In genomic region chr15:101250931-101251829, GRCh38 we compare ENCODE assay signal across 8 cellular contexts. TPM values are rescaled to one million over a fixed set of nuclear protein-coding genes. Genes with fewer than 3 reads are reported as not detected.
A peak's percentile ranks its signal among the peaks of the same experiment; 100 is the strongest.
DNase-seq lines count a peak whose midpoint lies in the region; ATAC-seq and TF ChIP-seq lines count a peak whose summit lies in the region.

No MANE protein-coding gene starts in this region.

- H3K4me1 Mint-ChIP-seq in activated T-helper 17 cell treated with anti-CD3 and anti-CD28 coated beads, Interleukin-2, amount 50 U/mL, for 72 hours: peaks cover 30% of the 10 kb centered on the region

- no peaks in the 10 kb centered on the region for H3K27me3 ChIP-seq in gastroesophageal sphincter
- no peaks in the 10 kb centered on the region for H3K27me3 ChIP-seq in ovary

- peak overlapping the region; percentile 94 for H3K4me3 Mint-ChIP-seq in activated T-helper 17 cell treated with anti-CD3 and anti-CD28 coated beads, Interleukin-2, amount 50 U/mL, for 72 hours

- H3K27me3 Mint-ChIP-seq in activated T-helper 17 cell treated with anti-CD3 and anti-CD28 coated beads, Interleukin-2, amount 50 U/mL, for 72 hours: no peaks in the 10 kb centered on the region

- peak; percentile 45 for DNase-seq in NK-92 treated with Interleukin-12 subunit alpha and Interleukin-12 subunit beta, amount 100 ng/mL, for 24 hours (lab: John Stamatoyannopoulos, UW)
- DNase-seq in NK-92 (lab: John Stamatoyannopoulos, UW; ENCODE audit: unreplicated experiment): no peak
- peak; percentile 62 for DNase-seq in NCI-H1105 treated with DMSO at 0.1 percent for 48 hours (lab: John Stamatoyannopoulos, UW)
- DNase-seq in ovary: peak in 4 of 5 donors; percentile 50 to 66 (median 56)
- DNase-seq in SIG-M5 (lab: John Stamatoyannopoulos, UW): no peak

- H3K9me3 ChIP-seq in gastroesophageal sphincter: no peaks in the 10 kb centered on the region
- H3K9me3 ChIP-seq in ovary: no peaks in the 10 kb centered on the region

- TF ChIP-seq CTCF in gastroesophageal sphincter (IDR thresholded peaks at IDR 0.05): peak in 3 of 4 experiments; percentile 9 to 21 (median 14)
- no peak for TF ChIP-seq CTCF in ovary (IDR thresholded peaks at IDR 0.05)

- intact Hi-C loops in ovary (cut with DNase I): loop anchor here in 3 of 4 donors (2.0 to 10.0 kb wide), 5 partner anchors 126 to 164 kb away; no protein-coding TSS in a partner anchor

- TF ChIP-seq POLR2A in gastroesophageal sphincter (IDR thresholded peaks at IDR 0.05): no peak
- no peak for TF ChIP-seq POLR2A in ovary (IDR thresholded peaks at IDR 0.05)

- H3K27ac ChIP-seq in gastroesophageal sphincter (peak overlapping the region; percentile 73 to 98 (median 94)), ovary (peak overlapping the region; percentile 79 to 88)

- H3K36me3 ChIP-seq in gastroesophageal sphincter (peaks cover 0 to 7% of the 10 kb centered on the region in 2 donors), ovary (no peaks in the 10 kb centered on the region)

- ATAC-seq in HG02588 (IDR thresholded peaks at IDR 0.05; ENCODE audit: unreplicated experiment) (peak; percentile 38), gastroesophageal sphincter (peak; percentile 66)
- ATAC-seq in activated T-helper 17 cell treated with anti-CD3 and anti-CD28 coated beads, Interleukin-2, amount 50 U/mL, for 72 hours (replicated peaks): peak; percentile 16

- H3K4me1 ChIP-seq in gastroesophageal sphincter (peaks cover 0 to 58% (median 15%) of the 10 kb centered on the region in 3 donors), ovary (ENCODE audit: insufficient read depth) (peaks cover 14% of the 10 kb centered on the region)

- TF ChIP-seq EP300 in gastroesophageal sphincter (IDR thresholded peaks at IDR 0.05) (no peak), ovary (IDR thresholded peaks at IDR 0.05) (no peak)

- no CpG with 5 or more reads among the region's 149 CpGs for WGBS in gastroesophageal sphincter (ENCODE audit: low coverage in 1 of 2), 2 donors
- WGBS in ovary, 3 donors: 0% methylated on average over 65 to 140 of the region's 149 CpGs

- peaks cover 61% of the 10 kb centered on the region for H3K36me3 Mint-ChIP-seq in activated T-helper 17 cell treated with anti-CD3 and anti-CD28 coated beads, Interleukin-2, amount 50 U/mL, for 72 hours (ENCODE audit: low read depth)

- peak overlapping the region; percentile 93 for H3K27ac Mint-ChIP-seq in activated T-helper 17 cell treated with anti-CD3 and anti-CD28 coated beads, Interleukin-2, amount 50 U/mL, for 72 hours

- H3K4me3 ChIP-seq in gastroesophageal sphincter (peak overlapping the region; percentile 85 to 98), ovary (peak overlapping the region; percentile 77)

- H3K9me3 Mint-ChIP-seq in activated T-helper 17 cell treated with anti-CD3 and anti-CD28 coated beads, Interleukin-2, amount 50 U/mL, for 72 hours: no peaks in the 10 kb centered on the region

RNA-seq across cellular contexts. Expression of gene CHSY1, which starts 0.7 kb away (rescaled TPM):
- total RNA-seq in activated T-helper 17 cell treated with anti-CD3 and anti-CD28 coated beads, Interleukin-2, amount 50 U/mL, for 72 hours: 100 to 1,000 TPM in 1 of 2 donors, 10 to 100 TPM in 1; 47.4 to 114 TPM
- total RNA-seq in gastroesophageal sphincter (10 to 100 TPM; 13.8 to 30.6 (median 19.9) TPM), ovary (10 to 100 TPM; 23.0 to 69.9 (median 33.1) TPM)
- polyA plus RNA-seq in ovary: 10 to 100 TPM; 24.4 to 33.0 TPM

RNA-seq across cellular contexts. Expression of gene SELENOS, which starts 26.1 kb away (rescaled TPM):
- 10 to 100 TPM; 22.6 to 32.2 TPM for total RNA-seq in activated T-helper 17 cell treated with anti-CD3 and anti-CD28 coated beads, Interleukin-2, amount 50 U/mL, for 72 hours
- total RNA-seq in gastroesophageal sphincter (10 to 100 TPM; 56.1 to 75.5 (median 64.5) TPM), ovary (10 to 100 TPM; 36.9 to 61.7 (median 42.7) TPM)
- polyA plus RNA-seq in ovary: 10 to 100 TPM; 56.4 to 83.2 TPM

RNA-seq across cellular contexts. Expression of gene SNRPA1, which starts 43.9 kb away (rescaled TPM):
- 100 to 1,000 TPM; 127 to 174 TPM for total RNA-seq in activated T-helper 17 cell treated with anti-CD3 and anti-CD28 coated beads, Interleukin-2, amount 50 U/mL, for 72 hours
- 10 to 100 TPM; 22.5 to 39.5 (median 27.7) TPM for total RNA-seq in gastroesophageal sphincter
- total RNA-seq in ovary: 10 to 100 TPM; 18.6 to 55.1 (median 39.9) TPM
- polyA plus RNA-seq in ovary: 10 to 100 TPM; 30.8 to 34.0 TPM

Comparison
In these comparisons a context has a peak if more than half of its experiments do, and no peak if none do; other contexts are left out.
1. DNase-seq: peak in NK-92 treated with Interleukin-12 subunit alpha and Interleukin-12 subunit beta, amount 100 ng/mL, for 24 hours (single experiment), NCI-H1105 treated with DMSO at 0.1 percent for 48 hours (single experiment) and ovary (4 of 5); none in NK-92 (single experiment) and SIG-M5 (single experiment).
2. ATAC-seq: peak in every context shown above with its lines; median percentile 66 in gastroesophageal sphincter; 38 in HG02588; 16 in activated T-helper 17 cell treated with anti-CD3 and anti-CD28 coated beads, Interleukin-2, amount 50 U/mL, for 72 hours.
3. CTCF ChIP-seq: peak in gastroesophageal sphincter (3 of 4); none in ovary (0 of 3).